2 cellular contexts compared by ENCODE assay signal in the genomic region with DNA sequence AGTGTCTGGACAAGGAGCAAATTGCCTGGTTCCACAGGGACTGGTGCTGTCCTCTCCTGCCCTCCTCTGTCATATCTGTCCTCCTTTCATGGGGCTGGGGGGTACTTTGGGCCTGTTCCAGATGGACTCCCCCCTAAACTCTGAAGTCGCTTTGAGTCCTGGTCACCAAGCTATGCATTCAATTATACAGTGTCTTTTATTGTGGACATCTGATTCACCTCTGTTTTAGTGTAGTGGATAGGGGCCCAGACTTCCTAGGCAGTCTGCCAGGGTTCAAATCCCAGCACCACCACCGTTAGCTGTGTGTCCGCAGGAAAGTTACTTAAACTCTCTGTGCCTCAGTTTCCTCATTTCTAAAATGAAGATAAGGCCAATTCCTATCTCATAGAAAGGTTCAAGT.
TF ChIP-seq lines count a peak whose summit lies in the region.

No MANE protein-coding gene starts in this region.

TF ChIP-seq in K562, 482 proteins besides CTCF, POLR2A, EP300 and RAD21:
- TF ChIP-seq POLR3A (IDR thresholded peaks at IDR 0.05; ENCODE audit: borderline replicate concordance, extremely low read depth, insufficient read depth, insufficient read length) (peak; percentile 59), TCF7L2 (IDR thresholded peaks at IDR 0.05; ENCODE audit: low read depth, low read length) (no peak), TBP (optimal IDR thresholded peaks at IDR 0.05; ENCODE audit: low read depth, low read length) (peak; percentile 62)

TF ChIP-seq in H1, 55 proteins besides CTCF, POLR2A, EP300 and RAD21:
- TF ChIP-seq TBP (IDR thresholded peaks at IDR 0.05; ENCODE audit: low read depth, low read length) (peak; percentile 82), BCL11A (IDR thresholded peaks at IDR 0.05; ENCODE audit: low read depth in 2 of 2, low read length in 2 of 2) (no peak)
- TF ChIP-seq, protein P1, sequence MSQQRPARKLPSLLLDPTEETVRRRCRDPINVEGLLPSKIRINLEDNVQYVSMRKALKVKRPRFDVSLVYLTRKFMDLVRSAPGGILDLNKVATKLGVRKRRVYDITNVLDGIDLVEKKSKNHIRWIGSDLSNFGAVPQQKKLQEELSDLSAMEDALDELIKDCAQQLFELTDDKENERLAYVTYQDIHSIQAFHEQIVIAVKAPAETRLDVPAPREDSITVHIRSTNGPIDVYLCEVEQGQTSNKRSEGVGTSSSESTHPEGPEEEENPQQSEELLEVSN (IDR thresholded peaks at IDR 0.05) = no peak
